17 cellular contexts compared by ENCODE assay signal in genomic region chr1:113669988-113670387, GRCh38.
"Had no signal": no experiment of that assay in that cellular context is flagged by ENCODE, and none has a peak within 500 bp of the region (broad histone marks: within the 10 kb centered on the region; RNA-seq: fewer than 3 reads in every experiment).

No MANE protein-coding gene starts in this region.

- H3K27me3 ChIP-seq: dorsolateral prefrontal cortex, heart right ventricle, neutrophil, right lobe of liver, tibial artery, upper lobe of left lung, uterus had no signal

- H3K36me3 ChIP-seq: neutrophil, uterus had no signal

- H3K4me3 Mint-ChIP-seq: naive thymus-derived CD8-positive, alpha-beta T cell; stimulated activated effector memory CD8-positive, alpha-beta T cell treated with anti-CD3 and anti-CD28 coated beads, Interleukin-12 subunit alpha, Interleukin-12 subunit beta, amount 100 ng/mL, for 72 hours had no signal

- H3K4me3 ChIP-seq: dorsolateral prefrontal cortex, heart right ventricle, psoas muscle, right lobe of liver, tibial artery, upper lobe of left lung, uterus had no signal

- H3K36me3 Mint-ChIP-seq: stimulated activated effector memory CD8-positive, alpha-beta T cell treated with anti-CD3 and anti-CD28 coated beads, Interleukin-12 subunit alpha, Interleukin-12 subunit beta, amount 100 ng/mL, for 72 hours had no signal

- H3K9me3 ChIP-seq: heart right ventricle, neutrophil, psoas muscle, right lobe of liver, tibial artery, upper lobe of left lung, uterus had no signal

- H3K27me3 Mint-ChIP-seq: naive thymus-derived CD8-positive, alpha-beta T cell had no signal

- DNase-seq: cortex of kidney; dorsolateral prefrontal cortex; effector CD8-positive, alpha-beta T cell; heart right ventricle; naive thymus-derived CD8-positive, alpha-beta T cell; psoas muscle; retina; right lobe of liver; stimulated activated CD4-positive, alpha-beta T cell treated with anti-CD3 and anti-CD28 coated beads, Interleukin-4, amount 100 ng/mL, for 1 hour; stimulated activated CD8-positive, alpha-beta memory T cell treated with anti-CD3 and anti-CD28 coated beads, Interleukin-4, amount 100 ng/mL, for 48 hours; stimulated activated naive CD8-positive, alpha-beta T cell treated with anti-CD3 and anti-CD28 coated beads, Interleukin-15, Interleukin-2, amounts not matched to agents 100 U/mL and 50 U/mL, for 24 hours; tibial artery; upper lobe of left lung; uterus had no signal

- H3K27ac Mint-ChIP-seq: naive thymus-derived CD8-positive, alpha-beta T cell; stimulated activated effector memory CD8-positive, alpha-beta T cell treated with anti-CD3 and anti-CD28 coated beads, Interleukin-12 subunit alpha, Interleukin-12 subunit beta, amount 100 ng/mL, for 72 hours had no signal

- H3K4me1 ChIP-seq: heart right ventricle, psoas muscle, right lobe of liver, tibial artery, upper lobe of left lung, uterus had no signal

- H3K9me3 Mint-ChIP-seq: naive thymus-derived CD8-positive, alpha-beta T cell; stimulated activated effector memory CD8-positive, alpha-beta T cell treated with anti-CD3 and anti-CD28 coated beads, Interleukin-12 subunit alpha, Interleukin-12 subunit beta, amount 100 ng/mL, for 72 hours had no signal

- H3K4me1 Mint-ChIP-seq: naive thymus-derived CD8-positive, alpha-beta T cell; stimulated activated effector memory CD8-positive, alpha-beta T cell treated with anti-CD3 and anti-CD28 coated beads, Interleukin-12 subunit alpha, Interleukin-12 subunit beta, amount 100 ng/mL, for 72 hours had no signal

- ATAC-seq: esophagus mucosa; heart right ventricle; naive thymus-derived CD8-positive, alpha-beta T cell; psoas muscle; right lobe of liver; stimulated activated effector memory CD8-positive, alpha-beta T cell treated with anti-CD3 and anti-CD28 coated beads, Interleukin-12 subunit alpha, Interleukin-12 subunit beta, amount 100 ng/mL, for 72 hours; stimulated activated naive CD8-positive, alpha-beta T cell treated with anti-CD3 and anti-CD28 coated beads, Interleukin-15, Interleukin-2, amounts not matched to agents 100 U/mL and 50 U/mL, for 24 hours had no signal

- H3K27ac ChIP-seq: dorsolateral prefrontal cortex, heart right ventricle, neutrophil, psoas muscle, right lobe of liver, tibial artery, upper lobe of left lung, uterus had no signal
